Comparison of ENCODE assay signal across 14 cellular contexts in the genomic region with DNA sequence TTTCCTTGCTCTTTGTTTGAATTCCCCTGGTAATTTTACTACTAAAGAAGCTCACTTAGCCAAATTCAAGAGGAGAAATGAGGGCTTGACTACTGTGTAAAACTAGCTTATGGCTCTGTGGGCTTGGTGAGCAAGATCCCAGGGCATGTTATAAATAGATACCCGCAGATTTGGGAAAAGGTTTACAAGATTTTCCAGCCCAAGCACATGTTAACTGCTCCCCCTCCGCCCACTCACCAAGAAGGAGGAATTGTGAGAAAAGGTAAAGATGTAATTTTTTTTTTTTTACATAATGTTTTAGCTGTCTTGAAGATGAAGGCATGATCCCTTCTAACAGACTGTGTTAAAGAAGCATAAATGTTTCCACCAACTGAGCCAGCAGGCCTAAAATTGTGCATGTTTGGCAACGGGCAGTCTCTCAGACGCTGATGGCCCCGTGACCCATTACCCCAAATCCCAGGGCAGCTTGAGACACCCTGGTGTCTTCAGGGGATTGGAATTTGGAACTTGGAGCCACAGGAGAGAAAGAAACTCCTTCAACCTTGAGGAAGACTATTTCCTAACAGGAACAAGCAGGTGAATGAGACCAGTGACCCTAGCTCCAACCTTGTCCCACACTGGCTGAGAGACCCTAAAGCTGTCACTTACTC.
"Had no signal": no experiment of that assay in that cellular context is flagged by ENCODE, and none has a peak within 500 bp of the region (broad histone marks: within the 10 kb centered on the region; RNA-seq: fewer than 3 reads in every experiment).

No MANE protein-coding gene starts in this region.

- H3K9me3 ChIP-seq: suprapubic skin, transverse colon, uterus had no signal

- H3K27me3 ChIP-seq: suprapubic skin, transverse colon, uterus had no signal

- DNase-seq: activated CD4-positive, alpha-beta T cell treated with anti-CD3 and anti-CD28 coated beads for 36 hours; activated CD4-positive, alpha-beta T cell treated with anti-CD3 and anti-CD28 coated beads, Interleukin-2, amount 50 U/mL, for 48 hours; activated naive CD4-positive, alpha-beta T cell treated with Interleukin-2 at 50 U/mL for 16 hours; activated naive CD8-positive, alpha-beta T cell treated with anti-CD3 and anti-CD28 coated beads for 36 hours; activated T-cell treated with anti-CD3 and anti-CD28 coated beads, Interleukin-2, amount 50 U/mL, for 48 hours; effector memory CD8-positive, alpha-beta T cell; hypothalamus; retina; stimulated activated CD4-positive, alpha-beta T cell treated with anti-CD3 and anti-CD28 coated beads, Interleukin-4, amount 100 ng/mL, for 4 hours; T-cell; T-helper 9 cell; transverse colon; uterus had no signal

- H3K27ac ChIP-seq: suprapubic skin, transverse colon, uterus had no signal

- H3K4me3 ChIP-seq: suprapubic skin, transverse colon, uterus had no signal

- H3K4me1 ChIP-seq: transverse colon, uterus had no signal

- H3K36me3 ChIP-seq: suprapubic skin, transverse colon, uterus had no signal
